22 cellular contexts compared by ENCODE assay signal in the genomic region with DNA sequence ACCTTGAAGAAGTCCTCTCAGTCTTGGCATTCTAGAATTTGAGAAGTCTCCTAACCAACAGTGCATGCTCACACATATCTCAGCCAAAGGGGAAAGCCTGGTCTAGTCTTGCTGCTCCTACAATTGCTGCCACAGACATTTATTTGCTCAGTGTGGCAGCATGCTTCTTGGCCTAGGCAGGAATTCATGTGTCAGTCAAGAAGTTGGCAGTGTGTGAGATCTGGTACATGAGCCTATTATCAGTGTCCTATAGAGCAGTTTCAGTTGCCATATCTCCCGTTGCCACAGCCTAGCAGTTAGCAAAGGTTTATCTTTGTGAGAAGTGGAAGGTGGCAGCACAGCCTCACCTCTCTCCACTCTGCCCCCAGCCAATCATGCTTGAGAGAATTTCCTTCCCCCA.
"Had no signal": no experiment of that assay in that cellular context is flagged by ENCODE, and none has a peak within 500 bp of the region (broad histone marks: within the 10 kb centered on the region; RNA-seq: fewer than 3 reads in every experiment).

No MANE protein-coding gene starts in this region.

- ATAC-seq: K562, Panc1, PC-3 had no signal

- FAIRE-seq: HTR-8/SVneo, K562 had no signal

- H3K9me3 ChIP-seq: SK-N-SH had no signal

- DNase-seq: Kasumi-1, MM.1S, NCI-H1092 treated with DMSO at 0.1 percent for 48 hours, NCI-H1436, NCI-H187, NCI-H2029, NCI-H2081 treated with DMSO at 0.1 percent for 48 hours, NCI-H2171, NCI-H446, NCI-H510A, NCI-H524 treated with DMSO at 0.1 percent for 48 hours, NCI-H69, NCI-H774, PC-3, SIG-M5, SK-N-SH had no signal

- H3K4me3 ChIP-seq: K562 had no signal

- H3K27ac ChIP-seq: HL-60, KMS-11, RWPE1 had no signal
